ENCODE assay signal across 2 cellular contexts in the genomic region with DNA sequence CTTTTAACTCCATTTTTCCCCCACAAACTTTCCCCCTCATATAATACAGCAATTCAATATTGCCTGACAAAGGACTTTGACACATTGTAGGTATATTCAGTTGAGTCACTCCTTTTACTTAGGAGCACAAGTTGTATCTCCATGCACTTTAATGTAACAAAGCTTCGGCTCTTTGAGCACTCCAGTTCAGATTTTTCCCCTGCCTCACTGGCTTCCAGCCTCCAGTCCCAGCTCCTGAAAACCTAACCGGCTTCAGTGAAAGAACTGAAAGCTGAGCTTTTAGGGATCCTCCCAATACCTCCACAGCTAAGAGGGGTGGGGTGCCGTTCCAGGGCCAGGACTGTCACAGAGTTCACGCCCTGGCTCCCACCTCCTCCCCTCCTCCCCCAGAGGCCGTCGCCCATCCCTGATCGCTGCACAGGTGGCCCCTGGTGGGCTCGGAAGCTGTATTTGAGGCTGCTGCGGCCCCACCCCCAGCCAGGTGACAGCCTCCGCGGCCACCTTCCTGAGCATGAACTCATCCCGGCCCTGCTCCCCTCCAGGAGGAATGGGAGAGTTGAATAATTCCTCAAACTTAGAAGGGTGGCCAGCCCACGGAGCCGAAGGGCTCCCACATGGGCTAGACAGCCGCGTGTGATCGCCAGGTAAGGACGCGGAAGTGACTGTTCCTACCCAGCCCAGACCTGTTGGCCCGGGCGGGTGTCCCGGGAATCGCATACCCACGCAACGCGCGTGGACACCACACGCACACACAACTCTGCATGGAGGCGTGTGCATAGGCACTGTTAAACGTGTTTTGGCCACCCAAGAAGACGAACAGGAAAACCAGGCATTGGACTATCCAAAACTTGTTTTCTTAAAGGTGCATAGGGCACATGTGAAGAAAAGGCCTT.
TF ChIP-seq lines count a peak whose summit lies in the region.

No MANE protein-coding gene starts in this region.

TF ChIP-seq in GM23338, 12 proteins besides CTCF, POLR2A, EP300 and RAD21 (continued from another document):
- TF ChIP-seq, protein P1, sequence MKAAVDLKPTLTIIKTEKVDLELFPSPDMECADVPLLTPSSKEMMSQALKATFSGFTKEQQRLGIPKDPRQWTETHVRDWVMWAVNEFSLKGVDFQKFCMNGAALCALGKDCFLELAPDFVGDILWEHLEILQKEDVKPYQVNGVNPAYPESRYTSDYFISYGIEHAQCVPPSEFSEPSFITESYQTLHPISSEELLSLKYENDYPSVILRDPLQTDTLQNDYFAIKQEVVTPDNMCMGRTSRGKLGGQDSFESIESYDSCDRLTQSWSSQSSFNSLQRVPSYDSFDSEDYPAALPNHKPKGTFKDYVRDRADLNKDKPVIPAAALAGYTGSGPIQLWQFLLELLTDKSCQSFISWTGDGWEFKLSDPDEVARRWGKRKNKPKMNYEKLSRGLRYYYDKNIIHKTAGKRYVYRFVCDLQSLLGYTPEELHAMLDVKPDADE (IDR thresholded peaks at IDR 0.05), result no peak
- TF ChIP-seq, protein P2, sequence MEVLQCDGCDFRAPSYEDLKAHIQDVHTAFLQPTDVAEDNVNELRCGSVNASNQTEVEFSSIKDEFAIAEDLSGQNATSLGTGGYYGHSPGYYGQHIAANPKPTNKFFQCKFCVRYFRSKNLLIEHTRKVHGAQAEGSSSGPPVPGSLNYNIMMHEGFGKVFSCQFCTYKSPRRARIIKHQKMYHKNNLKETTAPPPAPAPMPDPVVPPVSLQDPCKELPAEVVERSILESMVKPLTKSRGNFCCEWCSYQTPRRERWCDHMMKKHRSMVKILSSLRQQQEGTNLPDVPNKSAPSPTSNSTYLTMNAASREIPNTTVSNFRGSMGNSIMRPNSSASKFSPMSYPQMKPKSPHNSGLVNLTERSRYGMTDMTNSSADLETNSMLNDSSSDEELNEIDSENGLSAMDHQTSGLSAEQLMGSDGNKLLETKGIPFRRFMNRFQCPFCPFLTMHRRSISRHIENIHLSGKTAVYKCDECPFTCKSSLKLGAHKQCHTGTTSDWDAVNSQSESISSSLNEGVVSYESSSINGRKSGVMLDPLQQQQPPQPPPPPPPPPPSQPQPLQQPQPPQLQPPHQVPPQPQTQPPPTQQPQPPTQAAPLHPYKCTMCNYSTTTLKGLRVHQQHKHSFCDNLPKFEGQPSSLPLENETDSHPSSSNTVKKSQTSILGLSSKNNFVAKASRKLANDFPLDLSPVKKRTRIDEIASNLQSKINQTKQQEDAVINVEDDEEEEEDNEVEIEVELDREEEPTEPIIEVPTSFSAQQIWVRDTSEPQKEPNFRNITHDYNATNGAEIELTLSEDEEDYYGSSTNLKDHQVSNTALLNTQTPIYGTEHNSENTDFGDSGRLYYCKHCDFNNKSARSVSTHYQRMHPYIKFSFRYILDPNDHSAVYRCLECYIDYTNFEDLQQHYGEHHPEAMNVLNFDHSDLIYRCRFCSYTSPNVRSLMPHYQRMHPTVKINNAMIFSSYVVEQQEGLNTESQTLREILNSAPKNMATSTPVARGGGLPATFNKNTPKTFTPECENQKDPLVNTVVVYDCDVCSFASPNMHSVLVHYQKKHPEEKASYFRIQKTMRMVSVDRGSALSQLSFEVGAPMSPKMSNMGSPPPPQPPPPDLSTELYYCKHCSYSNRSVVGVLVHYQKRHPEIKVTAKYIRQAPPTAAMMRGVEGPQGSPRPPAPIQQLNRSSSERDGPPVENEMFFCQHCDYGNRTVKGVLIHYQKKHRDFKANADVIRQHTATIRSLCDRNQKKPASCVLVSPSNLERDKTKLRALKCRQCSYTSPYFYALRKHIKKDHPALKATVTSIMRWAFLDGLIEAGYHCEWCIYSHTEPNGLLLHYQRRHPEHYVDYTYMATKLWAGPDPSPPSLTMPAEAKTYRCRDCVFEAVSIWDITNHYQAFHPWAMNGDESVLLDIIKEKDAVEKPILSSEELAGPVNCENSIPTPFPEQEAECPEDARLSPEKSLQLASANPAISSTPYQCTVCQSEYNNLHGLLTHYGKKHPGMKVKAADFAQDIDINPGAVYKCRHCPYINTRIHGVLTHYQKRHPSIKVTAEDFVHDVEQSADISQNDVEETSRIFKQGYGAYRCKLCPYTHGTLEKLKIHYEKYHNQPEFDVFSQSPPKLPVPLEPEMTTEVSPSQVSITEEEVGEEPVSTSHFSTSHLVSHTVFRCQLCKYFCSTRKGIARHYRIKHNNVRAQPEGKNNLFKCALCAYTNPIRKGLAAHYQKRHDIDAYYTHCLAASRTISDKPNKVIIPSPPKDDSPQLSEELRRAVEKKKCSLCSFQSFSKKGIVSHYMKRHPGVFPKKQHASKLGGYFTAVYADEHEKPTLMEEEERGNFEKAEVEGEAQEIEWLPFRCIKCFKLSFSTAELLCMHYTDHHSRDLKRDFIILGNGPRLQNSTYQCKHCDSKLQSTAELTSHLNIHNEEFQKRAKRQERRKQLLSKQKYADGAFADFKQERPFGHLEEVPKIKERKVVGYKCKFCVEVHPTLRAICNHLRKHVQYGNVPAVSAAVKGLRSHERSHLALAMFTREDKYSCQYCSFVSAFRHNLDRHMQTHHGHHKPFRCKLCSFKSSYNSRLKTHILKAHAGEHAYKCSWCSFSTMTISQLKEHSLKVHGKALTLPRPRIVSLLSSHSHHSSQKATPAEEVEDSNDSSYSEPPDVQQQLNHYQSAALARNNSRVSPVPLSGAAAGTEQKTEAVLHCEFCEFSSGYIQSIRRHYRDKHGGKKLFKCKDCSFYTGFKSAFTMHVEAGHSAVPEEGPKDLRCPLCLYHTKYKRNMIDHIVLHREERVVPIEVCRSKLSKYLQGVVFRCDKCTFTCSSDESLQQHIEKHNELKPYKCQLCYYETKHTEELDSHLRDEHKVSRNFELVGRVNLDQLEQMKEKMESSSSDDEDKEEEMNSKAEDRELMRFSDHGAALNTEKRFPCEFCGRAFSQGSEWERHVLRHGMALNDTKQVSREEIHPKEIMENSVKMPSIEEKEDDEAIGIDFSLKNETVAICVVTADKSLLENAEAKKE (CRISPR knock-in tag; IDR thresholded peaks at IDR 0.05), result no peak
- no peak for TF ChIP-seq EZH2phosphoT487 (IDR thresholded peaks at IDR 0.05; ENCODE audit: unreplicated experiment)
- no peak for TF ChIP-seq NANOG (IDR thresholded peaks at IDR 0.05; ENCODE audit: borderline replicate concordance)
- TF ChIP-seq POLR2AphosphoS5 (IDR thresholded peaks at IDR 0.05; ENCODE audit: low read depth), result no peak
- no peak for TF ChIP-seq JUNB (IDR thresholded peaks at IDR 0.05; ENCODE audit: unreplicated experiment)

TF ChIP-seq in WTC11, 78 proteins besides CTCF, POLR2A, EP300 and RAD21 (continued from another document):
- TF ChIP-seq, protein P3, sequence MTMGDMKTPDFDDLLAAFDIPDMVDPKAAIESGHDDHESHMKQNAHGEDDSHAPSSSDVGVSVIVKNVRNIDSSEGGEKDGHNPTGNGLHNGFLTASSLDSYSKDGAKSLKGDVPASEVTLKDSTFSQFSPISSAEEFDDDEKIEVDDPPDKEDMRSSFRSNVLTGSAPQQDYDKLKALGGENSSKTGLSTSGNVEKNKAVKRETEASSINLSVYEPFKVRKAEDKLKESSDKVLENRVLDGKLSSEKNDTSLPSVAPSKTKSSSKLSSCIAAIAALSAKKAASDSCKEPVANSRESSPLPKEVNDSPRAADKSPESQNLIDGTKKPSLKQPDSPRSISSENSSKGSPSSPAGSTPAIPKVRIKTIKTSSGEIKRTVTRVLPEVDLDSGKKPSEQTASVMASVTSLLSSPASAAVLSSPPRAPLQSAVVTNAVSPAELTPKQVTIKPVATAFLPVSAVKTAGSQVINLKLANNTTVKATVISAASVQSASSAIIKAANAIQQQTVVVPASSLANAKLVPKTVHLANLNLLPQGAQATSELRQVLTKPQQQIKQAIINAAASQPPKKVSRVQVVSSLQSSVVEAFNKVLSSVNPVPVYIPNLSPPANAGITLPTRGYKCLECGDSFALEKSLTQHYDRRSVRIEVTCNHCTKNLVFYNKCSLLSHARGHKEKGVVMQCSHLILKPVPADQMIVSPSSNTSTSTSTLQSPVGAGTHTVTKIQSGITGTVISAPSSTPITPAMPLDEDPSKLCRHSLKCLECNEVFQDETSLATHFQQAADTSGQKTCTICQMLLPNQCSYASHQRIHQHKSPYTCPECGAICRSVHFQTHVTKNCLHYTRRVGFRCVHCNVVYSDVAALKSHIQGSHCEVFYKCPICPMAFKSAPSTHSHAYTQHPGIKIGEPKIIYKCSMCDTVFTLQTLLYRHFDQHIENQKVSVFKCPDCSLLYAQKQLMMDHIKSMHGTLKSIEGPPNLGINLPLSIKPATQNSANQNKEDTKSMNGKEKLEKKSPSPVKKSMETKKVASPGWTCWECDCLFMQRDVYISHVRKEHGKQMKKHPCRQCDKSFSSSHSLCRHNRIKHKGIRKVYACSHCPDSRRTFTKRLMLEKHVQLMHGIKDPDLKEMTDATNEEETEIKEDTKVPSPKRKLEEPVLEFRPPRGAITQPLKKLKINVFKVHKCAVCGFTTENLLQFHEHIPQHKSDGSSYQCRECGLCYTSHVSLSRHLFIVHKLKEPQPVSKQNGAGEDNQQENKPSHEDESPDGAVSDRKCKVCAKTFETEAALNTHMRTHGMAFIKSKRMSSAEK (CRISPR knock-in tag; IDR thresholded peaks at IDR 0.05; ENCODE audit: borderline replicate concordance), result no peak
- TF ChIP-seq, protein P4, sequence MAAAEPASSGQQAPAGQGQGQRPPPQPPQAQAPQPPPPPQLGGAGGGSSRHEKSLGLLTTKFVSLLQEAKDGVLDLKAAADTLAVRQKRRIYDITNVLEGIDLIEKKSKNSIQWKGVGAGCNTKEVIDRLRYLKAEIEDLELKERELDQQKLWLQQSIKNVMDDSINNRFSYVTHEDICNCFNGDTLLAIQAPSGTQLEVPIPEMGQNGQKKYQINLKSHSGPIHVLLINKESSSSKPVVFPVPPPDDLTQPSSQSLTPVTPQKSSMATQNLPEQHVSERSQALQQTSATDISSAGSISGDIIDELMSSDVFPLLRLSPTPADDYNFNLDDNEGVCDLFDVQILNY (CRISPR knock-in tag; IDR thresholded peaks at IDR 0.05), result no peak
- TF ChIP-seq ZNF317 (CRISPR knock-in tag; IDR thresholded peaks at IDR 0.05; ENCODE audit: borderline replicate concordance, low read depth) (no peak), SP1 (CRISPR knock-in tag; conservative IDR thresholded peaks at IDR 0.05) (0 out of 2 replicates have a peak, but pooled peaks have one; percentile 27), FOXJ3 (CRISPR knock-in tag; IDR thresholded peaks at IDR 0.05; ENCODE audit: borderline replicate concordance) (no peak), TEAD4 (CRISPR knock-in tag; IDR thresholded peaks at IDR 0.05) (no peak), ZNF232 (CRISPR knock-in tag; IDR thresholded peaks at IDR 0.05) (no peak), FOXP1 (CRISPR knock-in tag; IDR thresholded peaks at IDR 0.05; ENCODE audit: borderline replicate concordance) (peak; percentile 76; the same call in 1 of the 2 replicates)
- TF ChIP-seq, protein P5, sequence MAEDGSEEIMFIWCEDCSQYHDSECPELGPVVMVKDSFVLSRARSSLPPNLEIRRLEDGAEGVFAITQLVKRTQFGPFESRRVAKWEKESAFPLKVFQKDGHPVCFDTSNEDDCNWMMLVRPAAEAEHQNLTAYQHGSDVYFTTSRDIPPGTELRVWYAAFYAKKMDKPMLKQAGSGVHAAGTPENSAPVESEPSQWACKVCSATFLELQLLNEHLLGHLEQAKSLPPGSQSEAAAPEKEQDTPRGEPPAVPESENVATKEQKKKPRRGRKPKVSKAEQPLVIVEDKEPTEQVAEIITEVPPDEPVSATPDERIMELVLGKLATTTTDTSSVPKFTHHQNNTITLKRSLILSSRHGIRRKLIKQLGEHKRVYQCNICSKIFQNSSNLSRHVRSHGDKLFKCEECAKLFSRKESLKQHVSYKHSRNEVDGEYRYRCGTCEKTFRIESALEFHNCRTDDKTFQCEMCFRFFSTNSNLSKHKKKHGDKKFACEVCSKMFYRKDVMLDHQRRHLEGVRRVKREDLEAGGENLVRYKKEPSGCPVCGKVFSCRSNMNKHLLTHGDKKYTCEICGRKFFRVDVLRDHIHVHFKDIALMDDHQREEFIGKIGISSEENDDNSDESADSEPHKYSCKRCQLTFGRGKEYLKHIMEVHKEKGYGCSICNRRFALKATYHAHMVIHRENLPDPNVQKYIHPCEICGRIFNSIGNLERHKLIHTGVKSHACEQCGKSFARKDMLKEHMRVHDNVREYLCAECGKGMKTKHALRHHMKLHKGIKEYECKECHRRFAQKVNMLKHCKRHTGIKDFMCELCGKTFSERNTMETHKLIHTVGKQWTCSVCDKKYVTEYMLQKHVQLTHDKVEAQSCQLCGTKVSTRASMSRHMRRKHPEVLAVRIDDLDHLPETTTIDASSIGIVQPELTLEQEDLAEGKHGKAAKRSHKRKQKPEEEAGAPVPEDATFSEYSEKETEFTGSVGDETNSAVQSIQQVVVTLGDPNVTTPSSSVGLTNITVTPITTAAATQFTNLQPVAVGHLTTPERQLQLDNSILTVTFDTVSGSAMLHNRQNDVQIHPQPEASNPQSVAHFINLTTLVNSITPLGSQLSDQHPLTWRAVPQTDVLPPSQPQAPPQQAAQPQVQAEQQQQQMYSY (CRISPR knock-in tag; IDR thresholded peaks at IDR 0.05), result peak; percentile 80
